1 cellular context compared by ENCODE assay signal in the genomic region with DNA sequence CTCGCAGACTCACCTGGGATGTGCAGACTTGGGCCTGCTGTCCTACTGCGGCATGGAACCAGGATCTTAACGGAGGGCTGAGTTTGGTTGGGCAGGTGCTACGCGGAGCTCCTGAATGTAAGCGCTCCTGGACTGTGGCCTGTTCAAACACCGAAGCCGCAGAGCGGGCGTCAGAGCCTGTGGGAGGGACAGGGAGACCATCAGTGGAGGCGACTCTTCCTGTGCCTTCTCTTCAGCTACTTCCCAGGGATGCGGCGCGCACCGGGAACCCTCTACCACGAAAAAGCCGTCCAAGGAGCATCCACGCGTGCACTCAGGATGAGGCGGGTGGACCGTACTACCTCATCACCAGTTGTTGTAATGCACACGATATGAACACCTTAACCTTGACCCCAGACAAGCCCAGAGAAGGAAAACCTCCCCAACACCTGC.
A peak's percentile ranks its signal among the peaks of the same experiment; 100 is the strongest.
TF ChIP-seq lines count a peak whose summit lies in the region.

No MANE protein-coding gene starts in this region.

TF ChIP-seq in HepG2, 621 proteins besides CTCF, POLR2A, EP300 and RAD21 (continued from another document and continues in another):
- TF ChIP-seq ZNF737 (CRISPR knock-in tag; IDR thresholded peaks at IDR 0.05; ENCODE audit: borderline replicate concordance) (no peak), ZSCAN29 (CRISPR knock-in tag; conservative IDR thresholded peaks at IDR 0.05) (no peak), SNRNP70 (IDR thresholded peaks at IDR 0.05; ENCODE audit: low read depth, low read length) (no peak), KLF15 (CRISPR knock-in tag; IDR thresholded peaks at IDR 0.05; ENCODE audit: borderline replicate concordance) (no peak), ZFP36L1 (CRISPR knock-in tag; IDR thresholded peaks at IDR 0.05) (no peak), ZNF678 (CRISPR knock-in tag; IDR thresholded peaks at IDR 0.05) (no peak), PHF20 (CRISPR knock-in tag; IDR thresholded peaks at IDR 0.05) (0 out of 2 replicates have a peak, but pooled peaks have one; percentile 16), TBX3 (IDR thresholded peaks at IDR 0.05; ENCODE audit: borderline replicate concordance) (no peak), JDP2 (CRISPR knock-in tag; IDR thresholded peaks at IDR 0.05; ENCODE audit: borderline replicate concordance) (no peak), RFX3 (CRISPR knock-in tag; IDR thresholded peaks at IDR 0.05) (no peak), SMARCC2 (IDR thresholded peaks at IDR 0.05) (no peak), ZEB1 (IDR thresholded peaks at IDR 0.05; ENCODE audit: insufficient replicate concordance, low read depth) (no peak), SMAD9 (CRISPR knock-in tag; IDR thresholded peaks at IDR 0.05) (no peak), ZNF557 (CRISPR knock-in tag; IDR thresholded peaks at IDR 0.05) (no peak), ZNF543 (CRISPR knock-in tag; IDR thresholded peaks at IDR 0.05) (no peak), PITX1 (CRISPR knock-in tag; IDR thresholded peaks at IDR 0.05) (0 out of 2 replicates have a peak, but pooled peaks have one; percentile 21), MXI1 (IDR thresholded peaks at IDR 0.05; ENCODE audit: borderline replicate concordance, low read depth, low read length) (peak; percentile 45; the same call in 1 of the 3 replicates), RFXAP (CRISPR knock-in tag; IDR thresholded peaks at IDR 0.05; ENCODE audit: borderline replicate concordance) (peak; percentile 59; the same call in 1 of the 2 replicates), CC2D1A (CRISPR knock-in tag; IDR thresholded peaks at IDR 0.05) (no peak), GTF2F1 (IDR thresholded peaks at IDR 0.05; ENCODE audit: low read length) (no peak), CHD2 (IDR thresholded peaks at IDR 0.05; ENCODE audit: low read depth, low read length) (no peak), ARNT2 (CRISPR knock-in tag; IDR thresholded peaks at IDR 0.05; ENCODE audit: low read depth) (no peak), YEATS4 (CRISPR knock-in tag; IDR thresholded peaks at IDR 0.05; ENCODE audit: borderline replicate concordance) (no peak; the same call in 1 of the 2 replicates), ZNF674 (CRISPR knock-in tag; IDR thresholded peaks at IDR 0.05; ENCODE audit: low read depth) (no peak), GZF1 (CRISPR knock-in tag; IDR thresholded peaks at IDR 0.05) (peak; percentile 58; the same call in 1 of the 2 replicates), NFIC (IDR thresholded peaks at IDR 0.05; ENCODE audit: low read length) (no peak), HNF4G (IDR thresholded peaks at IDR 0.05; ENCODE audit: borderline replicate concordance, low read depth, low read length) (no peak), HNF4G (CRISPR knock-in tag; IDR thresholded peaks at IDR 0.05; ENCODE audit: borderline replicate concordance, low read depth) (no peak), ZFY (CRISPR knock-in tag; IDR thresholded peaks at IDR 0.05) (peak; percentile 66; the same call in 1 of the 2 replicates), HNRNPLL (IDR thresholded peaks at IDR 0.05; ENCODE audit: low read depth, low read length, poor library complexity, severe bottlenecking) (peak; percentile 68), ZNF232 (CRISPR knock-in tag; IDR thresholded peaks at IDR 0.05; ENCODE audit: borderline replicate concordance) (peak; percentile 75; the same call in 1 of the 2 replicates), ZNF772 (CRISPR knock-in tag; IDR thresholded peaks at IDR 0.05) (no peak), SIX1 (CRISPR knock-in tag; IDR thresholded peaks at IDR 0.05; ENCODE audit: borderline replicate concordance) (no peak), GTF3A (CRISPR knock-in tag; conservative IDR thresholded peaks at IDR 0.05) (no peak), ATF7 (IDR thresholded peaks at IDR 0.05) (no peak), ATF7 (CRISPR knock-in tag; IDR thresholded peaks at IDR 0.05) (no peak), ZNF598 (CRISPR knock-in tag; IDR thresholded peaks at IDR 0.05; ENCODE audit: borderline replicate concordance) (peak; percentile 69; the same call in 1 of the 2 replicates)
- TF ChIP-seq, protein P1, sequence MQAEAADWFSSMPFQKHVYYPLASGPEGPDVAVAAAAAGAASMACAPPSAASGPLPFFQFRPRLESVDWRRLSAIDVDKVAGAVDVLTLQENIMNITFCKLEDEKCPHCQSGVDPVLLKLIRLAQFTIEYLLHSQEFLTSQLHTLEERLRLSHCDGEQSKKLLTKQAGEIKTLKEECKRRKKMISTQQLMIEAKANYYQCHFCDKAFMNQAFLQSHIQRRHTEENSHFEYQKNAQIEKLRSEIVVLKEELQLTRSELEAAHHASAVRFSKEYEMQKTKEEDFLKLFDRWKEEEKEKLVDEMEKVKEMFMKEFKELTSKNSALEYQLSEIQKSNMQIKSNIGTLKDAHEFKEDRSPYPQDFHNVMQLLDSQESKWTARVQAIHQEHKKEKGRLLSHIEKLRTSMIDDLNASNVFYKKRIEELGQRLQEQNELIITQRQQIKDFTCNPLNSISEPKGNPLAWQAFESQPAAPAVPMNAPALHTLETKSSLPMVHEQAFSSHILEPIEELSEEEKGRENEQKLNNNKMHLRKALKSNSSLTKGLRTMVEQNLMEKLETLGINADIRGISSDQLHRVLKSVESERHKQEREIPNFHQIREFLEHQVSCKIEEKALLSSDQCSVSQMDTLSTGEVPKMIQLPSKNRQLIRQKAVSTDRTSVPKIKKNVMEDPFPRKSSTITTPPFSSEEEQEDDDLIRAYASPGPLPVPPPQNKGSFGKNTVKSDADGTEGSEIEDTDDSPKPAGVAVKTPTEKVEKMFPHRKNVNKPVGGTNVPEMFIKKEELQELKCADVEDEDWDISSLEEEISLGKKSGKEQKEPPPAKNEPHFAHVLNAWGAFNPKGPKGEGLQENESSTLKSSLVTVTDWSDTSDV (CRISPR knock-in tag; IDR thresholded peaks at IDR 0.05) = no peak
- TF ChIP-seq, protein P2, sequence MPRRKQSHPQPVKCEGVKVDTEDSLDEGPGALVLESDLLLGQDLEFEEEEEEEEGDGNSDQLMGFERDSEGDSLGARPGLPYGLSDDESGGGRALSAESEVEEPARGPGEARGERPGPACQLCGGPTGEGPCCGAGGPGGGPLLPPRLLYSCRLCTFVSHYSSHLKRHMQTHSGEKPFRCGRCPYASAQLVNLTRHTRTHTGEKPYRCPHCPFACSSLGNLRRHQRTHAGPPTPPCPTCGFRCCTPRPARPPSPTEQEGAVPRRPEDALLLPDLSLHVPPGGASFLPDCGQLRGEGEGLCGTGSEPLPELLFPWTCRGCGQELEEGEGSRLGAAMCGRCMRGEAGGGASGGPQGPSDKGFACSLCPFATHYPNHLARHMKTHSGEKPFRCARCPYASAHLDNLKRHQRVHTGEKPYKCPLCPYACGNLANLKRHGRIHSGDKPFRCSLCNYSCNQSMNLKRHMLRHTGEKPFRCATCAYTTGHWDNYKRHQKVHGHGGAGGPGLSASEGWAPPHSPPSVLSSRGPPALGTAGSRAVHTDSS (CRISPR knock-in tag; conservative IDR thresholded peaks at IDR 0.05) = no peak
- TF ChIP-seq, protein P3, sequence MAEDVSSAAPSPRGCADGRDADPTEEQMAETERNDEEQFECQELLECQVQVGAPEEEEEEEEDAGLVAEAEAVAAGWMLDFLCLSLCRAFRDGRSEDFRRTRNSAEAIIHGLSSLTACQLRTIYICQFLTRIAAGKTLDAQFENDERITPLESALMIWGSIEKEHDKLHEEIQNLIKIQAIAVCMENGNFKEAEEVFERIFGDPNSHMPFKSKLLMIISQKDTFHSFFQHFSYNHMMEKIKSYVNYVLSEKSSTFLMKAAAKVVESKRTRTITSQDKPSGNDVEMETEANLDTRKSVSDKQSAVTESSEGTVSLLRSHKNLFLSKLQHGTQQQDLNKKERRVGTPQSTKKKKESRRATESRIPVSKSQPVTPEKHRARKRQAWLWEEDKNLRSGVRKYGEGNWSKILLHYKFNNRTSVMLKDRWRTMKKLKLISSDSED (CRISPR knock-in tag; IDR thresholded peaks at IDR 0.05) = no peak
- TF ChIP-seq, protein P4, sequence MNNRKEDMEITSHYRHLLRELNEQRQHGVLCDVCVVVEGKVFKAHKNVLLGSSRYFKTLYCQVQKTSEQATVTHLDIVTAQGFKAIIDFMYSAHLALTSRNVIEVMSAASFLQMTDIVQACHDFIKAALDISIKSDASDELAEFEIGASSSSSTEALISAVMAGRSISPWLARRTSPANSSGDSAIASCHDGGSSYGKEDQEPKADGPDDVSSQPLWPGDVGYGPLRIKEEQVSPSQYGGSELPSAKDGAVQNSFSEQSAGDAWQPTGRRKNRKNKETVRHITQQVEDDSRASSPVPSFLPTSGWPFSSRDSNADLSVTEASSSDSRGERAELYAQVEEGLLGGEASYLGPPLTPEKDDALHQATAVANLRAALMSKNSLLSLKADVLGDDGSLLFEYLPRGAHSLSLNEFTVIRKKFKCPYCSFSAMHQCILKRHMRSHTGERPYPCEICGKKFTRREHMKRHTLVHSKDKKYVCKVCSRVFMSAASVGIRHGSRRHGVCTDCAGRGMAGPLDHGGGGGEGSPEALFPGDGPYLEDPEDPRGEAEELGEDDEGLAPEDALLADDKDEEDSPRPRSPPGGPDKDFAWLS (CRISPR knock-in tag; IDR thresholded peaks at IDR 0.05; ENCODE audit: borderline replicate concordance) = no peak
- TF ChIP-seq, protein P5, sequence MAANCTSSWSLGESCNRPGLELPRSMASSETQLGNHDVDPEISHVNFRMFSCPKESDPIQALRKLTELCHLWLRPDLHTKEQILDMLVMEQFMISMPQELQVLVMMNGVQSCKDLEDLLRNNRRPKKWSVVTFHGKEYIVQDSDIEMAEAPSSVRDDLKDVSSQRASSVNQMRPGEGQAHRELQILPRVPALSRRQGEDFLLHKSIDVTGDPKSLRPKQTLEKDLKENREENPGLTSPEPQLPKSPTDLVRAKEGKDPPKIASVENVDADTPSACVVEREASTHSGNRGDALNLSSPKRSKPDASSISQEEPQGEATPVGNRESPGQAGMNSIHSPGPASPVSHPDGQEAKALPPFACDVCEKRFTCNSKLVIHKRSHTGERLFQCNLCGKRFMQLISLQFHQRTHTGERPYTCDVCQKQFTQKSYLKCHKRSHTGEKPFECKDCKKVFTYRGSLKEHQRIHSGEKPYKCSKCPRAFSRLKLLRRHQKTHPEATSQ (CRISPR knock-in tag; IDR thresholded peaks at IDR 0.05; ENCODE audit: borderline replicate concordance) = no peak
- TF ChIP-seq, protein P6, sequence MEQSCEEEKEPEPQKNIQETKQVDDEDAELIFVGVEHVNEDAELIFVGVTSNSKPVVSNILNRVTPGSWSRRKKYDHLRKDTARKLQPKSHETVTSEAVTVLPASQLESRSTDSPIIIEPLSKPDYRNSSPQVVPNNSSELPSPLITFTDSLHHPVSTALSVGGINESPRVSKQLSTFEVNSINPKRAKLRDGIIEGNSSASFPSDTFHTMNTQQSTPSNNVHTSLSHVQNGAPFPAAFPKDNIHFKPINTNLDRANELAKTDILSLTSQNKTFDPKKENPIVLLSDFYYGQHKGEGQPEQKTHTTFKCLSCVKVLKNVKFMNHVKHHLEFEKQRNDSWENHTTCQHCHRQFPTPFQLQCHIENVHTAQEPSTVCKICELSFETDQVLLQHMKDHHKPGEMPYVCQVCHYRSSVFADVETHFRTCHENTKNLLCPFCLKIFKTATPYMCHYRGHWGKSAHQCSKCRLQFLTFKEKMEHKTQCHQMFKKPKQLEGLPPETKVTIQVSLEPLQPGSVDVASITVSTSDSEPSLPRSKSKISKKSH (CRISPR knock-in tag; IDR thresholded peaks at IDR 0.05; ENCODE audit: borderline replicate concordance) = 0 out of 2 replicates have a peak, but pooled peaks have one; percentile 45
- TF ChIP-seq, protein P7, sequence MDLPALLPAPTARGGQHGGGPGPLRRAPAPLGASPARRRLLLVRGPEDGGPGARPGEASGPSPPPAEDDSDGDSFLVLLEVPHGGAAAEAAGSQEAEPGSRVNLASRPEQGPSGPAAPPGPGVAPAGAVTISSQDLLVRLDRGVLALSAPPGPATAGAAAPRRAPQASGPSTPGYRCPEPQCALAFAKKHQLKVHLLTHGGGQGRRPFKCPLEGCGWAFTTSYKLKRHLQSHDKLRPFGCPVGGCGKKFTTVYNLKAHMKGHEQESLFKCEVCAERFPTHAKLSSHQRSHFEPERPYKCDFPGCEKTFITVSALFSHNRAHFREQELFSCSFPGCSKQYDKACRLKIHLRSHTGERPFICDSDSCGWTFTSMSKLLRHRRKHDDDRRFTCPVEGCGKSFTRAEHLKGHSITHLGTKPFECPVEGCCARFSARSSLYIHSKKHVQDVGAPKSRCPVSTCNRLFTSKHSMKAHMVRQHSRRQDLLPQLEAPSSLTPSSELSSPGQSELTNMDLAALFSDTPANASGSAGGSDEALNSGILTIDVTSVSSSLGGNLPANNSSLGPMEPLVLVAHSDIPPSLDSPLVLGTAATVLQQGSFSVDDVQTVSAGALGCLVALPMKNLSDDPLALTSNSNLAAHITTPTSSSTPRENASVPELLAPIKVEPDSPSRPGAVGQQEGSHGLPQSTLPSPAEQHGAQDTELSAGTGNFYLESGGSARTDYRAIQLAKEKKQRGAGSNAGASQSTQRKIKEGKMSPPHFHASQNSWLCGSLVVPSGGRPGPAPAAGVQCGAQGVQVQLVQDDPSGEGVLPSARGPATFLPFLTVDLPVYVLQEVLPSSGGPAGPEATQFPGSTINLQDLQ (CRISPR knock-in tag; IDR thresholded peaks at IDR 0.05) = no peak
- TF ChIP-seq, protein P8, sequence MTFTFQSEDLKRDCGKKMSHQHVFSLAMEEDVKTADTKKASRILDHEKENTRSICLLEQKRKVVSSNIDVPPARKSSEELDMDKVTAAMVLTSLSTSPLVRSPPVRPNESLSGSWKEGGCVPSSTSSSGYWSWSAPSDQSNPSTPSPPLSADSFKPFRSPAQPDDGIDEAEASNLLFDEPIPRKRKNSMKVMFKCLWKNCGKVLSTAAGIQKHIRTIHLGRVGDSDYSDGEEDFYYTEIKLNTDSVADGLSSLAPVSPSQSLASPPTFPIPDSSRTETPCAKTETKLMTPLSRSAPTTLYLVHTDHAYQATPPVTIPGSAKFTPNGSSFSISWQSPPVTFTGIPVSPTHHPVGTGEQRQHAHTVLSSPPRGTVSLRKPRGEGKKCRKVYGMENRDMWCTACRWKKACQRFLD (CRISPR knock-in tag; IDR thresholded peaks at IDR 0.05; ENCODE audit: borderline replicate concordance) = no peak
- TF ChIP-seq, protein P9, sequence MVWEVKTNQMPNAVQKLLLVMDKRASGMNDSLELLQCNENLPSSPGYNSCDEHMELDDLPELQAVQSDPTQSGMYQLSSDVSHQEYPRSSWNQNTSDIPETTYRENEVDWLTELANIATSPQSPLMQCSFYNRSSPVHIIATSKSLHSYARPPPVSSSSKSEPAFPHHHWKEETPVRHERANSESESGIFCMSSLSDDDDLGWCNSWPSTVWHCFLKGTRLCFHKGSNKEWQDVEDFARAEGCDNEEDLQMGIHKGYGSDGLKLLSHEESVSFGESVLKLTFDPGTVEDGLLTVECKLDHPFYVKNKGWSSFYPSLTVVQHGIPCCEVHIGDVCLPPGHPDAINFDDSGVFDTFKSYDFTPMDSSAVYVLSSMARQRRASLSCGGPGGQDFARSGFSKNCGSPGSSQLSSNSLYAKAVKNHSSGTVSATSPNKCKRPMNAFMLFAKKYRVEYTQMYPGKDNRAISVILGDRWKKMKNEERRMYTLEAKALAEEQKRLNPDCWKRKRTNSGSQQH (CRISPR knock-in tag; IDR thresholded peaks at IDR 0.05; ENCODE audit: low read depth) = no peak
- TF ChIP-seq, protein P10, sequence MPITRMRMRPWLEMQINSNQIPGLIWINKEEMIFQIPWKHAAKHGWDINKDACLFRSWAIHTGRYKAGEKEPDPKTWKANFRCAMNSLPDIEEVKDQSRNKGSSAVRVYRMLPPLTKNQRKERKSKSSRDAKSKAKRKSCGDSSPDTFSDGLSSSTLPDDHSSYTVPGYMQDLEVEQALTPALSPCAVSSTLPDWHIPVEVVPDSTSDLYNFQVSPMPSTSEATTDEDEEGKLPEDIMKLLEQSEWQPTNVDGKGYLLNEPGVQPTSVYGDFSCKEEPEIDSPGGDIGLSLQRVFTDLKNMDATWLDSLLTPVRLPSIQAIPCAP (CRISPR knock-in tag; IDR thresholded peaks at IDR 0.05; ENCODE audit: low read depth) = no peak
- TF ChIP-seq, protein P11, sequence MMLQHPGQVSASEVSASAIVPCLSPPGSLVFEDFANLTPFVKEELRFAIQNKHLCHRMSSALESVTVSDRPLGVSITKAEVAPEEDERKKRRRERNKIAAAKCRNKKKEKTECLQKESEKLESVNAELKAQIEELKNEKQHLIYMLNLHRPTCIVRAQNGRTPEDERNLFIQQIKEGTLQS (CRISPR knock-in tag; IDR thresholded peaks at IDR 0.05) = no peak
